ENCODE assay signal across 23 cellular contexts in genomic region chr5:127551410-127552041, GRCh38.
"Had no signal": no experiment of that assay in that cellular context is flagged by ENCODE, and none has a peak within 500 bp of the region (broad histone marks: within the 10 kb centered on the region; RNA-seq: fewer than 3 reads in every experiment).

No MANE protein-coding gene starts in this region.

- H2AFZ ChIP-seq: hepatocyte had no signal

- H3K27ac Mint-ChIP-seq: dendritic cell treated with granulocyte-macrophage colony-stimulating factor and Interleukin-4, amounts not matched to agents 40 ng/mL and 50 ng/mL, for 4 days; effector memory CD8-positive, alpha-beta T cell; endodermal cell; immature natural killer cell; mesothelial cell of epicardium had no signal

- H3K4me2 ChIP-seq: hepatocyte had no signal

- H3K4me3 Mint-ChIP-seq: dendritic cell treated with granulocyte-macrophage colony-stimulating factor and Interleukin-4, amounts not matched to agents 40 ng/mL and 50 ng/mL, for 4 days; effector memory CD8-positive, alpha-beta T cell; endodermal cell; immature natural killer cell; mesothelial cell of epicardium had no signal

- ATAC-seq: effector memory CD8-positive, alpha-beta T cell; esophagus mucosa; gastroesophageal sphincter; left lung; left ventricle myocardium superior; lower lobe of right lung; mucosa of descending colon had no signal

- H3K9me3 ChIP-seq: colonic mucosa, esophagus squamous epithelium, gastroesophageal sphincter, heart left ventricle, left lung, lower lobe of right lung, mucosa of descending colon had no signal

- H3K4me1 ChIP-seq: colonic mucosa, esophagus squamous epithelium, heart left ventricle, left lung, lower lobe of right lung had no signal

- H3K36me3 ChIP-seq: colonic mucosa had no signal

- H3K4me3 ChIP-seq: colonic mucosa, esophagus squamous epithelium, gastroesophageal sphincter, heart left ventricle, hepatocyte, left lung, lower lobe of right lung, mucosa of descending colon had no signal

- H3K4me1 Mint-ChIP-seq: endodermal cell had no signal

- H3K27me3 ChIP-seq: colonic mucosa, esophagus squamous epithelium, gastroesophageal sphincter, heart left ventricle, hepatocyte, left lung had no signal

- DNase-seq: colonic mucosa; cortex of kidney; effector CD8-positive, alpha-beta T cell; effector memory CD8-positive, alpha-beta T cell; endodermal cell; erythroblast; esophagus squamous epithelium; foreskin fibroblast; foreskin melanocyte; heart left ventricle; hypothalamus; immature natural killer cell; left cardiac atrium; left ventricle myocardium superior; lower lobe of right lung; mucosa of descending colon had no signal

- H3K27ac ChIP-seq: colonic mucosa, epithelial cell of prostate, esophagus squamous epithelium, heart left ventricle, hepatocyte, left lung, lower lobe of right lung had no signal

- H3K9me3 Mint-ChIP-seq: dendritic cell treated with granulocyte-macrophage colony-stimulating factor and Interleukin-4, amounts not matched to agents 40 ng/mL and 50 ng/mL, for 4 days; effector memory CD8-positive, alpha-beta T cell; endodermal cell; immature natural killer cell; mesothelial cell of epicardium had no signal

- H3K27me3 Mint-ChIP-seq: dendritic cell treated with granulocyte-macrophage colony-stimulating factor and Interleukin-4, amounts not matched to agents 40 ng/mL and 50 ng/mL, for 4 days; effector memory CD8-positive, alpha-beta T cell had no signal
